Comparison of ENCODE assay signal across 11 cellular contexts in genomic region chr5:77239126-77239741, GRCh38. TPM values are rescaled to one million over a fixed set of nuclear protein-coding genes. Genes with fewer than 3 reads are reported as not detected.
DNase-seq lines count a peak whose midpoint lies in the region; ATAC-seq and TF ChIP-seq lines count a peak whose summit lies in the region.
"Had no signal": no experiment of that assay in that cellular context is flagged by ENCODE, and none has a peak within 500 bp of the region (broad histone marks: within the 10 kb centered on the region; RNA-seq: fewer than 3 reads in every experiment).

No MANE protein-coding gene starts in this region.

- ATAC-seq in GM21619 (IDR thresholded peaks at IDR 0.05; ENCODE audit: unreplicated experiment) (no peak), natural killer cell (no peak)

- CTCF ChIA-PET in RWPE1 (lab: Yijun Ruan, JAX): interaction anchor here (0.6 to 0.9 kb wide), 4 partner anchors 18 to 484 kb away, joined by 3 to 4 read pairs (median 4); no protein-coding TSS in a partner anchor

- H3K9me3 Mint-ChIP-seq in natural killer cell: peaks cover 2 to 3% of the 10 kb centered on the region in 2 donors

- TF ChIP-seq CTCF in GM12872 (IDR thresholded peaks at IDR 0.05; ENCODE audit: insufficient read depth, low read depth, low read length): peak; percentile 41; the same call in 1 of the 3 replicates
- TF ChIP-seq CTCF in RWPE1 (conservative IDR thresholded peaks at IDR 0.05; ENCODE audit: low read depth): peak; percentile 40
- no peak for TF ChIP-seq CTCF in natural killer cell (IDR thresholded peaks at IDR 0.05)

- peak; percentile 16 for DNase-seq in AG08396 (ENCODE audit: low spot score)
- peak; percentile 13 for DNase-seq in RWPE1 (ENCODE audit: low spot score)
- peak; percentile 19 for DNase-seq in globus pallidus (ENCODE audit: low spot score)
- DNase-seq in COLO668 (lab: John Stamatoyannopoulos, UW; ENCODE audit: unreplicated experiment): no peak
- no peak for DNase-seq in activated gamma-delta T cell treated with Interleukin-2 at 50 U/mL for 16 hours
- no peak for DNase-seq in natural killer cell
- DNase-seq: hippocampal formation had no signal

- no peaks in the 10 kb centered on the region for H3K36me3 Mint-ChIP-seq in natural killer cell

- H3K27ac Mint-ChIP-seq in natural killer cell: no peak overlapping the region
- H3K27ac Mint-ChIP-seq: IgD-negative memory B cell had no signal

- H3K4me3 Mint-ChIP-seq in natural killer cell: no peak overlapping the region
- H3K4me3 Mint-ChIP-seq: IgD-negative memory B cell had no signal

- POLR2A ChIA-PET in RWPE1 (lab: Yijun Ruan, JAX; ENCODE audit: low non-redundant PET): no interaction called here

- no peak overlapping the region for H3K27ac ChIP-seq in RWPE1

- H3K4me1 Mint-ChIP-seq in natural killer cell: no peaks in the 10 kb centered on the region
- H3K4me1 Mint-ChIP-seq: IgD-negative memory B cell had no signal

- H3K27me3 Mint-ChIP-seq in natural killer cell (ENCODE audit: low read depth in 2 of 2): peaks cover 7 to 11% of the 10 kb centered on the region in 2 donors

- intact Hi-C loops in natural killer cell (cut with micrococcal nuclease): no loop called here

RNA-seq across cellular contexts. Expression of gene PDE8B, which starts 28.8 kb away (rescaled TPM):
- total RNA-seq in natural killer cell: under 1 TPM in 2 of 3 donors, not detected in 1; 0.23 to 0.82 TPM
- total RNA-seq: activated CD8-positive, alpha-beta memory T cell treated with anti-CD3 and anti-CD28 coated beads for 36 hours had no signal

Comparison
In these comparisons a context has a peak if more than half of its experiments do, and no peak if none do; other contexts are left out.
1. DNase-seq: peak in AG08396 (single experiment), RWPE1 (single experiment) and globus pallidus (single experiment); none in COLO668 (single experiment), activated gamma-delta T cell treated with Interleukin-2 at 50 U/mL for 16 hours (single experiment) and natural killer cell (single experiment).